21 cellular contexts compared by ENCODE assay signal in genomic region chr3:63582943-63583500, GRCh38.
"Had no signal": no experiment of that assay in that cellular context is flagged by ENCODE, and none has a peak within 500 bp of the region (broad histone marks: within the 10 kb centered on the region; RNA-seq: fewer than 3 reads in every experiment).

No MANE protein-coding gene starts in this region.

- H3K9me3 Mint-ChIP-seq: nephron had no signal

- DNase-seq: activated CD4-positive, alpha-beta T cell treated with anti-CD3 and anti-CD28 coated beads, Interleukin-2, amount 50 U/mL, for 48 hours; activated naive CD4-positive, alpha-beta T cell treated with Interleukin-2 at 50 U/mL for 16 hours; anterior cingulate cortex; brain microvascular endothelial cell; cortex of kidney; effector CD4-positive, alpha-beta T cell; glutamatergic neuron; hypothalamus; left ventricle myocardium superior; mesenchymal stem cell; nucleus accumbens; stimulated activated CD4-positive, alpha-beta T cell treated with anti-CD3 and anti-CD28 coated beads, Interleukin-12 subunit alpha, Interleukin-12 subunit beta, amount 100 ng/mL, for 4 hours; stimulated activated CD4-positive, alpha-beta T cell treated with anti-CD3 and anti-CD28 coated beads, Interleukin-2, amount 100 ng/mL, for 24 hours; stomach; T1000; testis; upper lobe of right lung had no signal

- H3K27me3 Mint-ChIP-seq: central memory CD8-positive, alpha-beta T cell had no signal

- ATAC-seq: activated T-helper 17 cell treated with anti-CD3 and anti-CD28 coated beads, Interleukin-2, amount 50 U/mL, for 72 hours; left ventricle myocardium superior; upper lobe of right lung had no signal

- H3K4me3 ChIP-seq: esophagus muscularis mucosa, stomach, testis, upper lobe of right lung had no signal

- H3K4me1 Mint-ChIP-seq: activated T-helper 17 cell treated with anti-CD3 and anti-CD28 coated beads, Interleukin-2, amount 50 U/mL, for 72 hours; central memory CD8-positive, alpha-beta T cell had no signal

- H3K4me3 Mint-ChIP-seq: activated T-helper 17 cell treated with anti-CD3 and anti-CD28 coated beads, Interleukin-2, amount 50 U/mL, for 72 hours; central memory CD8-positive, alpha-beta T cell; nephron had no signal

- H3K27ac Mint-ChIP-seq: activated T-helper 17 cell treated with anti-CD3 and anti-CD28 coated beads, Interleukin-2, amount 50 U/mL, for 72 hours; nephron had no signal
